19 cellular contexts compared by ENCODE assay signal in the genomic region with DNA sequence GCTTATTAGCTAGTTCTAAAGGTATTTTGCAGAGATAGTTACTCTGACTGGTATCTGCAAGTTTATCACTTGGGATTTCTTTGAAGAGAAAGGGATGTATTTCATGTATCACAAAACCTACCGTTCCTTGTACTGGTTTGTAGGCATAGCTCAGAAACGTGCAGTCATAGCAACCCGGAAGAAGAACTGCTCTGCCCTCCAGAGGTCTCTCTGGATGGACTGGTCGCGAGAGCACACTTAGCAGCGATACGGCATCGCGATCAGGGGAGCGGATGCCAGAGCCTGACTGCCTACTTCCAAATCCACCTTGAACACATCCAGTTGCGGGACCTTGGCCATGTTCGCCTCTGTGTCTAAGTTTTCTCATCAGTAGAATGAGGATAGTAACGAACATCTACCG.
"Had no signal": no experiment of that assay in that cellular context is flagged by ENCODE, and none has a peak within 500 bp of the region (broad histone marks: within the 10 kb centered on the region; RNA-seq: fewer than 3 reads in every experiment).

No MANE protein-coding gene starts in this region.

- H3K36me3 ChIP-seq: gastrocnemius medialis, thyroid gland had no signal

- H3K9me3 ChIP-seq: gastrocnemius medialis, neutrophil, sigmoid colon, stomach, thyroid gland had no signal

- H3K4me3 ChIP-seq: coronary artery, gastrocnemius medialis, heart right ventricle, sigmoid colon, skin epidermis, stomach, thyroid gland had no signal

- H3K4me1 ChIP-seq: stomach, thyroid gland had no signal

- DNase-seq: effector CD4-positive, alpha-beta T cell; endodermal cell; gastrocnemius medialis; heart right ventricle; hypothalamus; naive thymus-derived CD4-positive, alpha-beta T cell; nephron progenitor cell; posterior cingulate gyrus; sigmoid colon; stimulated activated CD4-positive, alpha-beta T cell treated with anti-CD3 and anti-CD28 coated beads, Interleukin-2, amount 100 ng/mL, for 24 hours; stimulated activated CD4-positive, alpha-beta T cell treated with anti-CD3 and anti-CD28 coated beads, Interleukin-4, amount 100 ng/mL, for 4 hours; stimulated activated naive B cell treated with anti-CD40 and anti-IgM and Interleukin-4, amounts not matched to agents 10 μg/mL and 1 μg/mL and 100 μg/mL, for 72 hours; stomach; substantia nigra; thyroid gland had no signal

- H3K27ac ChIP-seq: coronary artery, gastrocnemius medialis, heart right ventricle, neutrophil, sigmoid colon, stomach, thyroid gland had no signal

- H3K27me3 ChIP-seq: gastrocnemius medialis, heart right ventricle, neutrophil, sigmoid colon, stomach, thyroid gland had no signal

- ATAC-seq: gastrocnemius medialis; heart right ventricle; left lobe of liver; naive thymus-derived CD4-positive, alpha-beta T cell; stimulated activated naive B cell treated with anti-CD40 and anti-IgM and Interleukin-4, amounts not matched to agents 10 μg/mL and 1 μg/mL and 100 μg/mL, for 72 hours had no signal
